ENCODE assay signal across 8 cellular contexts in the genomic region with DNA sequence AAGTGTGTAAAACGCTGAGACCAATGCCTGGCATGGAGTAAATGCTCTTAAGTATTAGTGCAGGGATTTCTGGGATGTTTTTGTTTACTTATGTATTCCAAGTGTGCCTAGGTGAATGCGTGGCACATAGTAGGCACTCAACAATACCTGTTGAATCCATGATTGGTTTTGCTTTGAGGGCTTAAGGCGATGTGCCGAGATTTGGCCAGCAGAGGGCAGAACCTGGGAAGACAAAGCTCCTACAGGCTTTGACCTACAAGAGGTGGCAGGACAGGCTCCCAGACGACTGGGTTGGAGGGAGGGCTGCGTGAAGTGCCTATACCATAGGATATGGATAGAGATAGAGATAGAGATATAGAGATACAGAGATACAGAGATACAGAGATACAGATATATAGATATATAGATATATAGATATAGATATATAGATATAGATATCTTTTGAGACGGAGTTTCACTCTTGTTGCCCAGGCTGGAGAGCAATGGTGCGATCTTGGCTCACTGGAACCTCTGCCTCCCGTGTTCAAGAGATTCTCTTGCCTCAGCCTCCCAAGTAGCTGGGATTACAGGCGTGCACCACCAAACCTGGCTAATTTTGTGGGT. TPM values are rescaled to one million over a fixed set of nuclear protein-coding genes. Genes with fewer than 3 reads are reported as not detected.
DNase-seq lines count a peak whose midpoint lies in the region; ATAC-seq and TF ChIP-seq lines count a peak whose summit lies in the region.

No MANE protein-coding gene starts in this region.

- no peak for TF ChIP-seq POLR2A in uterus (IDR thresholded peaks at IDR 0.05)

- no peak for ATAC-seq in GM21360 (IDR thresholded peaks at IDR 0.05; ENCODE audit: unreplicated experiment)

- H3K4me1 ChIP-seq in uterus = no peaks in the 10 kb centered on the region

- no peaks in the 10 kb centered on the region for H3K36me3 ChIP-seq in uterus

- no peak overlapping the region for H3K27ac ChIP-seq in uterus

- H3K4me3 ChIP-seq in uterus = no peak overlapping the region

- H3K27me3 ChIP-seq in uterus = no peaks in the 10 kb centered on the region

- peak; percentile 84 for DNase-seq in DMS53 treated with DMSO at 0.1 percent for 48 hours (lab: John Stamatoyannopoulos, UW; ENCODE audit: unreplicated experiment)
- peak; percentile 80 to 81 for DNase-seq in SHP77 (lab: John Stamatoyannopoulos, UW)
- peak; percentile 19 to 32 for DNase-seq in activated T-helper 1 cell treated with anti-CD3 and anti-CD28 coated beads, Interleukin-2, amount 50 U/mL, for 16 hours (ENCODE audit: low read depth in 1 of 2, low spot score in 1 of 2)
- peak; percentile 11 for DNase-seq in foreskin melanocyte
- DNase-seq in posterior cingulate gyrus = peak in 7 of 10 donors; percentile 35 to 87 (median 54)
- peak; percentile 60 to 61 for DNase-seq in uterus

- TF ChIP-seq CTCF in LNCAP (IDR thresholded peaks at IDR 0.05) (peak; percentile 82), uterus (IDR thresholded peaks at IDR 0.05) (peak; percentile 61 to 74 (median 68))

- H3K9me3 ChIP-seq in uterus = no peaks in the 10 kb centered on the region

- intact Hi-C loops in posterior cingulate gyrus (cut with DNase I) = loop anchor here (2.0 to 10.0 kb wide), 2 partner anchors 117 to 271 kb away; no protein-coding TSS in a partner anchor
- intact Hi-C loops in uterus (cut with DNase I; ENCODE audit: low total_unique reads) = loop anchor here (5.0 to 10.0 kb wide), 2 partner anchors 66 to 121 kb away; no protein-coding TSS in a partner anchor

RNA-seq across cellular contexts. Expression of a gene that starts 13.9 kb away (rescaled TPM):
- total RNA-seq in uterus = 10 to 100 TPM in 2 of 4 donors, 1 to 10 TPM in 2; 2.4 to 13.7 (median 10.5) TPM

RNA-seq across cellular contexts. Expression of a gene that starts 40.0 kb away (rescaled TPM):
- total RNA-seq in uterus = 10 to 100 TPM in 1 of 4 donors, 1 to 10 TPM in 3; 5.0 to 19.5 (median 7.3) TPM

RNA-seq across cellular contexts. Expression of a gene that starts 55.2 kb away (rescaled TPM):
- total RNA-seq in uterus = 10 to 100 TPM in 2 of 4 donors, 1 to 10 TPM in 2; 1.0 to 21.8 (median 8.8) TPM

Comparison
In these comparisons a context has a peak if more than half of its experiments do, and no peak if none do; other contexts are left out.
1. DNase-seq: peak in every context shown above with its lines; median percentile 84 in DMS53 treated with DMSO at 0.1 percent for 48 hours; 80 in SHP77; 60 in uterus; 54 in posterior cingulate gyrus; 26 in activated T-helper 1 cell treated with anti-CD3 and anti-CD28 coated beads, Interleukin-2, amount 50 U/mL, for 16 hours; 11 in foreskin melanocyte.